In the genomic region with DNA sequence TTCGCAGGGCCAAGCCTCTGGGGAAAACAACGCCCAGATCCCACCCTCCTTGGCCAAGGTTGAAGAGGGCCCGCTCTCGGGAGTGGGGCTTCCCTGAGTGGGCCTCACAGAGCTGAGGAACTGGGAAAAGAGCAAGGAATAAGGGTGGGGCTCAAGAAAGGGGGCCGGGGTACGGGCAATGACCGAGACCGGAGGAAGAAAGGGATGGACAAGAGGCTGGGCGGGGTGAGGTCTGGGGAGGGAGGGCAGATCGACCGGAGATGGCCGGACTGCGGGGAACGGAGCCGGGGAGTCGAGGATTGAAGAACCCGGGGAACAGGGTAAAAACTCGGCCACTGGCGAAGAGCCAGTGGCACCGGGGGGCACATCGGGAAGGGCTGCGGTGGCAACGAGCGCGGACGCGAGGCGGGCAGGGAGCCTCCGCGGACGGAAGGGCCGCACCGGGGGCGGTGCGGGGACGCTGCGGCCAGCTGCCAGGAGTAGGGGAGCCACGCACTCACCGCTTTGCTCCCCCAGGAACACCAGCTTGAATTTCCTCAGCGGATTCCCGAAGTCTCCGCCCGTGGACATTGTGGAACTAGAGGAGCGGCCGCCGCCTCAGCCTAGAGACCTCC, we compare ENCODE assay signal across 8 cellular contexts. TPM values are rescaled to one million over a fixed set of nuclear protein-coding genes. Genes with fewer than 3 reads are reported as not detected.
DNase-seq lines count a peak whose midpoint lies in the region; ATAC-seq and TF ChIP-seq lines count a peak whose summit lies in the region.

No MANE protein-coding gene starts in this region.

- H3K9me3 Mint-ChIP-seq in activated T-helper 17 cell treated with anti-CD3 and anti-CD28 coated beads, Interleukin-2, amount 50 U/mL, for 72 hours, result no peaks in the 10 kb centered on the region

- H3K4me1 ChIP-seq in neutrophil (ENCODE audit: control insufficient read depth in 1 of 2, insufficient read depth in 1 of 2, low read depth in 1 of 2, low read length in 1 of 2), result peaks cover 38 to 46% of the 10 kb centered on the region in 2 experiments

- peaks cover under 1% of the 10 kb centered on the region for H3K27me3 ChIP-seq in neutrophil

- H3K27me3 Mint-ChIP-seq in activated T-helper 17 cell treated with anti-CD3 and anti-CD28 coated beads, Interleukin-2, amount 50 U/mL, for 72 hours, result peaks cover under 1% of the 10 kb centered on the region

- peak; percentile 8 for ATAC-seq in GM21390 (IDR thresholded peaks at IDR 0.05; ENCODE audit: unreplicated experiment)
- peak; percentile 1 for ATAC-seq in activated T-helper 17 cell treated with anti-CD3 and anti-CD28 coated beads, Interleukin-2, amount 50 U/mL, for 72 hours (replicated peaks)

- H3K36me3 Mint-ChIP-seq in activated T-helper 17 cell treated with anti-CD3 and anti-CD28 coated beads, Interleukin-2, amount 50 U/mL, for 72 hours (ENCODE audit: low read depth), result peaks cover 29% of the 10 kb centered on the region

- H3K27ac Mint-ChIP-seq in activated T-helper 17 cell treated with anti-CD3 and anti-CD28 coated beads, Interleukin-2, amount 50 U/mL, for 72 hours, result peak overlapping the region; percentile 91

- H3K9me3 ChIP-seq in neutrophil, result no peaks in the 10 kb centered on the region

- peak overlapping the region; percentile 94 for H3K4me3 Mint-ChIP-seq in activated T-helper 17 cell treated with anti-CD3 and anti-CD28 coated beads, Interleukin-2, amount 50 U/mL, for 72 hours

- TF ChIP-seq CTCF in neutrophil (IDR thresholded peaks at IDR 0.05), result no peak

- H3K4me3 ChIP-seq in neutrophil (ENCODE audit: low read depth in 1 of 2, low read length in 1 of 2), result peak overlapping the region; percentile 90 to 93

- peaks cover 22% of the 10 kb centered on the region for H3K4me1 Mint-ChIP-seq in activated T-helper 17 cell treated with anti-CD3 and anti-CD28 coated beads, Interleukin-2, amount 50 U/mL, for 72 hours

- DNase-seq in CMK (ENCODE audit: low read depth), result peak; percentile 42
- peak; percentile 21 for DNase-seq in KBM-7
- peak; percentile 22 for DNase-seq in germinal center (ENCODE audit: low spot score)
- no peak for DNase-seq in occipital lobe (lab: John Stamatoyannopoulos, UW)
- DNase-seq in stimulated activated naive CD4-positive, alpha-beta T cell (lab: John Stamatoyannopoulos, UW), result no peak

- peak overlapping the region; percentile 94 for H3K27ac ChIP-seq in neutrophil

- in situ Hi-C loops in KBM-7 (cut with MboI; ENCODE audit: low pct_unique_long_range_greater_than_20kb, low sequenced_read_pairs), result no loop called here

- H3K36me3 ChIP-seq in neutrophil, result no peaks in the 10 kb centered on the region

RNA-seq across cellular contexts. Expression of a gene that starts 0.7 kb away (rescaled TPM):
- total RNA-seq in activated T-helper 17 cell treated with anti-CD3 and anti-CD28 coated beads, Interleukin-2, amount 50 U/mL, for 72 hours, result 100 to 1,000 TPM in 1 of 2 donors, 10 to 100 TPM in 1; 78.6 to 113 TPM
- 356 TPM for total RNA-seq in occipital lobe

RNA-seq across cellular contexts. Expression of a gene that starts 27.5 kb away (rescaled TPM):
- 10 to 100 TPM; 28.1 to 39.6 TPM for total RNA-seq in activated T-helper 17 cell treated with anti-CD3 and anti-CD28 coated beads, Interleukin-2, amount 50 U/mL, for 72 hours
- 24.3 TPM for total RNA-seq in occipital lobe

Comparison
In these comparisons a context has a peak if more than half of its experiments do, and no peak if none do; other contexts are left out.
1. DNase-seq: peak in CMK (single experiment), KBM-7 (single experiment) and germinal center (single experiment); none in occipital lobe (single experiment) and stimulated activated naive CD4-positive, alpha-beta T cell (0 of 6).